ENCODE assay signal across 8 cellular contexts in genomic region chr2:189698020-189698887, GRCh38. TPM values are rescaled to one million over a fixed set of nuclear protein-coding genes. Genes with fewer than 3 reads are reported as not detected.
DNase-seq lines count a peak whose midpoint lies in the region; ATAC-seq and TF ChIP-seq lines count a peak whose summit lies in the region.

No MANE protein-coding gene starts in this region.

- peak in 5 of 6 experiments; percentile 5 to 59 (median 19) for DNase-seq in stimulated activated naive CD4-positive, alpha-beta T cell (lab: John Stamatoyannopoulos, UW)
- DNase-seq in stimulated activated naive CD4-positive, alpha-beta T cell treated with Interleukin-2 at 50 U/mL for 16 hours (lab: John Stamatoyannopoulos, UW), result no peak
- DNase-seq in RKO (ENCODE audit: low spot score) (peak; percentile 73), breast epithelium (ENCODE audit: low spot score in 2 of 2) (peak in 1 of 2 donors; percentile 22), inferior parietal cortex (ENCODE audit: extremely low spot score) (peak; percentile 82), stromal cell of bone marrow (ENCODE audit: low read depth) (peak; percentile 39), NCI-H1930 (lab: John Stamatoyannopoulos, UW) (no peak)

- H3K27me3 ChIP-seq in breast epithelium, result no peaks in the 10 kb centered on the region

- TF ChIP-seq POLR2A in breast epithelium (IDR thresholded peaks at IDR 0.05), result no peak

- H3K9me3 ChIP-seq in breast epithelium, result no peaks in the 10 kb centered on the region

- ATAC-seq in HG03103 (IDR thresholded peaks at IDR 0.05; ENCODE audit: low read depth, unreplicated experiment), result peak; percentile 74

- peak overlapping the region in 1 of 2 donors; percentile 67 for H3K27ac ChIP-seq in breast epithelium

- no peaks in the 10 kb centered on the region for H3K36me3 ChIP-seq in breast epithelium

- no peaks in the 10 kb centered on the region for H3K4me1 ChIP-seq in breast epithelium

- intact Hi-C loops in breast epithelium (cut with DNase I; ENCODE audit: low total_unique reads), result no loop called here

- peak in 2 of 3 donors; percentile 35 to 52 for TF ChIP-seq CTCF in breast epithelium (IDR thresholded peaks at IDR 0.05)

- peak overlapping the region in 2 of 3 donors; percentile 15 to 35 for H3K4me3 ChIP-seq in breast epithelium

RNA-seq across cellular contexts. Expression of gene ANKAR, which starts 23.8 kb away (rescaled TPM):
- total RNA-seq in breast epithelium, result 10 to 100 TPM; 11.5 to 22.1 (median 21.1) TPM

RNA-seq across cellular contexts. Expression of gene ASNSD1, which starts 37.0 kb away (rescaled TPM):
- 10 to 100 TPM; 48.0 to 65.6 (median 54.7) TPM for total RNA-seq in breast epithelium

Comparison
In these comparisons a context has a peak if more than half of its experiments do, and no peak if none do; other contexts are left out.
1. DNase-seq: peak in stimulated activated naive CD4-positive, alpha-beta T cell (5 of 6), RKO (single experiment), inferior parietal cortex (single experiment) and stromal cell of bone marrow (single experiment); none in stimulated activated naive CD4-positive, alpha-beta T cell treated with Interleukin-2 at 50 U/mL for 16 hours (single experiment) and NCI-H1930 (0 of 2).